8 cellular contexts compared by ENCODE assay signal in genomic region chr22:39503590-39503989, GRCh38. TPM values are rescaled to one million over a fixed set of nuclear protein-coding genes. Genes with fewer than 3 reads are reported as not detected.
A peak's percentile ranks its signal among the peaks of the same experiment; 100 is the strongest.
DNase-seq lines count a peak whose midpoint lies in the region; ATAC-seq and TF ChIP-seq lines count a peak whose summit lies in the region.

No MANE protein-coding gene starts in this region.

- H3K27me3 ChIP-seq in stomach = no peaks in the 10 kb centered on the region

- peak overlapping the region; percentile 62 for H3K27ac Mint-ChIP-seq in activated CD4-positive, alpha-beta T cell treated with anti-CD3 and anti-CD28 coated beads, Interleukin-2, amount 10 ng/mL, durations not matched to agents 24 days and 14 days
- H3K27ac Mint-ChIP-seq in T-cell = peak overlapping the region; percentile 55 to 66

- no peaks in the 10 kb centered on the region for H3K9me3 ChIP-seq in stomach

- intact Hi-C loops in activated CD4-positive, alpha-beta T cell treated with anti-CD3 and anti-CD28 coated beads, Interleukin-2, amount 10 ng/mL, durations not matched to agents 24 days and 14 days (cut with micrococcal nuclease) = loop anchor here (5.0 kb wide), 1 partner anchor 186 kb away; the partner anchor contains the start of gene RPL3
- intact Hi-C loops in stomach (cut with DNase I; ENCODE audit: low total_unique reads) = no loop called here

- TF ChIP-seq POLR2A in stomach (IDR thresholded peaks at IDR 0.05) = no peak

- peaks cover 28 to 50% (median 46%) of the 10 kb centered on the region in 4 donors for H3K36me3 ChIP-seq in stomach

- peak overlapping the region; percentile 100 for H3K4me3 Mint-ChIP-seq in activated CD4-positive, alpha-beta T cell treated with anti-CD3 and anti-CD28 coated beads, Interleukin-2, amount 10 ng/mL, durations not matched to agents 24 days and 14 days
- peak overlapping the region; percentile 95 to 99 (median 95) for H3K4me3 Mint-ChIP-seq in T-cell

- DNase-seq in activated CD4-positive, alpha-beta T cell treated with anti-CD3 and anti-CD28 coated beads, Interleukin-2, amount 10 ng/mL, durations not matched to agents 24 days and 14 days = no peak
- DNase-seq in activated CD4-positive, alpha-beta T cell treated with anti-CD3 and anti-CD28 coated beads, Interleukin-2, amount 50 U/mL, for 48 hours = no peak
- DNase-seq in T-cell = no peak
- no peak for DNase-seq in fibroblast of the aortic adventitia (ENCODE audit: low read depth)
- no peak for DNase-seq in stomach
- DNase-seq in GM19240 (ENCODE audit: insufficient read length, low spot score) = no peak
- DNase-seq in stimulated activated CD4-positive, alpha-beta T cell treated with anti-CD3 and anti-CD28 coated beads, Interleukin-4, amount 100 ng/mL, for 24 hours = no peak

- CTCF ChIA-PET in T-cell (lab: Charles Lee) = interaction anchor here in 1 of 2 donors (0.6 kb wide), 1 partner anchor 448 kb away, joined by 3 read pairs; no protein-coding TSS in a partner anchor

- POLR2A ChIA-PET in T-cell (lab: Charles Lee) = no interaction called here

- H3K27ac ChIP-seq in stomach = peak overlapping the region in 1 of 5 donors; percentile 91

- WGBS in stomach, 5 donors = 45 to 62% (median 59%) methylated on average over 7 of the region's 7 CpGs

- H3K4me1 ChIP-seq in stomach = peaks cover 28 to 61% (median 52%) of the 10 kb centered on the region in 4 donors

- no peak for TF ChIP-seq CTCF in fibroblast of the aortic adventitia (IDR thresholded peaks at IDR 0.05; ENCODE audit: insufficient read depth, low read length)
- no peak for TF ChIP-seq CTCF in stomach (IDR thresholded peaks at IDR 0.05)

- peaks cover 30% of the 10 kb centered on the region for H3K4me1 Mint-ChIP-seq in activated CD4-positive, alpha-beta T cell treated with anti-CD3 and anti-CD28 coated beads, Interleukin-2, amount 10 ng/mL, durations not matched to agents 24 days and 14 days
- peaks cover 47 to 50% (median 49%) of the 10 kb centered on the region in 3 donors for H3K4me1 Mint-ChIP-seq in T-cell

- H3K36me3 Mint-ChIP-seq in activated CD4-positive, alpha-beta T cell treated with anti-CD3 and anti-CD28 coated beads, Interleukin-2, amount 10 ng/mL, durations not matched to agents 24 days and 14 days (ENCODE audit: low read depth) = peaks cover 46% of the 10 kb centered on the region
- peaks cover 34% of the 10 kb centered on the region for H3K36me3 Mint-ChIP-seq in T-cell

- H3K27me3 Mint-ChIP-seq in activated CD4-positive, alpha-beta T cell treated with anti-CD3 and anti-CD28 coated beads, Interleukin-2, amount 10 ng/mL, durations not matched to agents 24 days and 14 days = no peaks in the 10 kb centered on the region
- H3K27me3 Mint-ChIP-seq in T-cell = no peaks in the 10 kb centered on the region

- H3K9me3 Mint-ChIP-seq in activated CD4-positive, alpha-beta T cell treated with anti-CD3 and anti-CD28 coated beads, Interleukin-2, amount 10 ng/mL, durations not matched to agents 24 days and 14 days = no peaks in the 10 kb centered on the region
- H3K9me3 Mint-ChIP-seq in T-cell = no peaks in the 10 kb centered on the region

- peak overlapping the region; percentile 86 for H3K4me3 ChIP-seq in fibroblast of the aortic adventitia (ENCODE audit: low read depth, low read length)
- H3K4me3 ChIP-seq in stomach = peak overlapping the region in 3 of 4 donors; percentile 95 to 99 (median 95)

- ATAC-seq in T-cell (replicated peaks in 1 of 4) (no peak), HG03097 (IDR thresholded peaks at IDR 0.05; ENCODE audit: low FRiP score, unreplicated experiment) (no peak)

- no peak for TF ChIP-seq EP300 in stomach (IDR thresholded peaks at IDR 0.05)

RNA-seq across cellular contexts. Expression of gene MIEF1, which starts 1.5 kb away (rescaled TPM):
- 53.7 and 54.8 TPM in 2 replicates for total RNA-seq in activated CD4-positive, alpha-beta T cell treated with anti-CD3 and anti-CD28 coated beads, Interleukin-2, amount 10 ng/mL, durations not matched to agents 24 days and 14 days
- total RNA-seq in T-cell (10 to 100 TPM; 19.7 to 44.1 (median 38.5) TPM), fibroblast of the aortic adventitia (ENCODE audit: low replicate concordance) (24.0 and 27.7 TPM in 2 replicates), stomach (10 to 100 TPM; 15.8 to 47.3 (median 20.0) TPM)
- polyA plus RNA-seq in stomach = 1 to 10 TPM; 5.1 to 9.5 (median 8.8) TPM

RNA-seq across cellular contexts. Expression of gene ATF4, which starts 16.8 kb away (rescaled TPM):
- total RNA-seq in activated CD4-positive, alpha-beta T cell treated with anti-CD3 and anti-CD28 coated beads, Interleukin-2, amount 10 ng/mL, durations not matched to agents 24 days and 14 days = 392 and 393 TPM in 2 replicates
- total RNA-seq in T-cell = 100 to 1,000 TPM; 236 to 371 (median 327) TPM
- 259 and 946 TPM in 2 replicates for total RNA-seq in fibroblast of the aortic adventitia (ENCODE audit: low replicate concordance)
- total RNA-seq in stomach = 100 to 1,000 TPM; 155 to 438 (median 370) TPM
- polyA plus RNA-seq in stomach = 100 to 1,000 TPM; 592 to 929 (median 872) TPM

RNA-seq across cellular contexts. Expression of gene RPS19BP1, which starts 29.0 kb away (rescaled TPM):
- total RNA-seq in activated CD4-positive, alpha-beta T cell treated with anti-CD3 and anti-CD28 coated beads, Interleukin-2, amount 10 ng/mL, durations not matched to agents 24 days and 14 days = 96.2 and 96.9 TPM in 2 replicates
- total RNA-seq in T-cell = 10 to 100 TPM; 42.4 to 76.8 (median 73.5) TPM
- 39.6 and 108 TPM in 2 replicates for total RNA-seq in fibroblast of the aortic adventitia (ENCODE audit: low replicate concordance)
- 100 to 1,000 TPM in 2 of 5 donors, 10 to 100 TPM in 3; 36.9 to 684 (median 86.5) TPM for total RNA-seq in stomach
- polyA plus RNA-seq in stomach = 100 to 1,000 TPM; 195 to 221 (median 200) TPM

RNA-seq across cellular contexts. Expression of gene MGAT3, which starts 46.8 kb away (rescaled TPM):
- total RNA-seq in activated CD4-positive, alpha-beta T cell treated with anti-CD3 and anti-CD28 coated beads, Interleukin-2, amount 10 ng/mL, durations not matched to agents 24 days and 14 days = 0.90 and 1.9 TPM in 2 replicates
- 1 to 10 TPM in 3 of 5 donors, under 1 TPM in 2; 0.23 to 2.7 (median 1.1) TPM for total RNA-seq in T-cell
- total RNA-seq in fibroblast of the aortic adventitia (ENCODE audit: low replicate concordance) = 0.27 and 2.0 TPM in 2 replicates
- 10 to 100 TPM in 1 of 5 donors, 1 to 10 TPM in 3, under 1 TPM in 1; 0.89 to 12.0 (median 1.8) TPM for total RNA-seq in stomach
- polyA plus RNA-seq in stomach = 1 to 10 TPM; 1.1 to 2.9 (median 1.4) TPM
